1 cellular context compared by ENCODE assay signal in the genomic region with DNA sequence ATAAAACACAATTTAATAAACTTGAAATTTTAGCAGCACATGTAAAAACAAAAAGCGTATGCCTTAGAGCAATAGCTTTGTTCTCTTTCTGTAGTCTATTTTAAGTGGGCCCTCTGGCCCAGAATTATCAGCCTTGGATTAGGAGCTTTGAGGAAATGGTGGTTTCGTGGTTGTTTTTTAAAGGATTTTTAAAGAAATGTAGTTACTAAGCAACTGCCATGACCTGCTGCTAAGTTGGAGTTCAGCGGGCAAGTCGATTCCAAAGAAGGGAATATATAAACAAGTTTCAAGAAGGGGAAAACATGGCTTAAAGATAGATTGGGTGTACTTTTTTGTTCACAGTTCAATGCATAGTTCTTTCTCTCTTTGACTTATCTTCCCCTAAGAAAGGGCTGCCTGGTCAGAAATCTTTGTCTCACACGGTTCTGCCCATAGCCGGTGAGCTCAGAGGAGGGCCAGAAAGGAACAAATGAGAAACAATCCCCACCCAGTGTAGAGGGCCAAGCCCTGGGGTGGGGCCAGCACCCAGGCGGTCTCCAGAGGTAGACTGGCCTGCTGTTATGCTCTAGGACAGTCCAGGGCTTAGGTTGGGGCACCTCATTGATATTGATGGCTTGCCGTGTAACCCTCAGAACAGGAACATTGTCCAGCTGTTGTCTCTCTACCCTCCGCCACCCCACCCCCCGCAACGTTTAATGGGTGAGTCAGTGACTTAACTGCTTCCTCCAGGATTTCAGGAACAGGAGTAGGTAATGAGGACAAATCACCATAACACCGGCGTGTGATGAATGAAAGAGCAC.
A peak's percentile ranks its signal among the peaks of the same experiment; 100 is the strongest.
TF ChIP-seq lines count a peak whose summit lies in the region.

No MANE protein-coding gene starts in this region.

TF ChIP-seq in GM23338, 12 proteins besides CTCF, POLR2A, EP300 and RAD21:
- TF ChIP-seq, protein P1, sequence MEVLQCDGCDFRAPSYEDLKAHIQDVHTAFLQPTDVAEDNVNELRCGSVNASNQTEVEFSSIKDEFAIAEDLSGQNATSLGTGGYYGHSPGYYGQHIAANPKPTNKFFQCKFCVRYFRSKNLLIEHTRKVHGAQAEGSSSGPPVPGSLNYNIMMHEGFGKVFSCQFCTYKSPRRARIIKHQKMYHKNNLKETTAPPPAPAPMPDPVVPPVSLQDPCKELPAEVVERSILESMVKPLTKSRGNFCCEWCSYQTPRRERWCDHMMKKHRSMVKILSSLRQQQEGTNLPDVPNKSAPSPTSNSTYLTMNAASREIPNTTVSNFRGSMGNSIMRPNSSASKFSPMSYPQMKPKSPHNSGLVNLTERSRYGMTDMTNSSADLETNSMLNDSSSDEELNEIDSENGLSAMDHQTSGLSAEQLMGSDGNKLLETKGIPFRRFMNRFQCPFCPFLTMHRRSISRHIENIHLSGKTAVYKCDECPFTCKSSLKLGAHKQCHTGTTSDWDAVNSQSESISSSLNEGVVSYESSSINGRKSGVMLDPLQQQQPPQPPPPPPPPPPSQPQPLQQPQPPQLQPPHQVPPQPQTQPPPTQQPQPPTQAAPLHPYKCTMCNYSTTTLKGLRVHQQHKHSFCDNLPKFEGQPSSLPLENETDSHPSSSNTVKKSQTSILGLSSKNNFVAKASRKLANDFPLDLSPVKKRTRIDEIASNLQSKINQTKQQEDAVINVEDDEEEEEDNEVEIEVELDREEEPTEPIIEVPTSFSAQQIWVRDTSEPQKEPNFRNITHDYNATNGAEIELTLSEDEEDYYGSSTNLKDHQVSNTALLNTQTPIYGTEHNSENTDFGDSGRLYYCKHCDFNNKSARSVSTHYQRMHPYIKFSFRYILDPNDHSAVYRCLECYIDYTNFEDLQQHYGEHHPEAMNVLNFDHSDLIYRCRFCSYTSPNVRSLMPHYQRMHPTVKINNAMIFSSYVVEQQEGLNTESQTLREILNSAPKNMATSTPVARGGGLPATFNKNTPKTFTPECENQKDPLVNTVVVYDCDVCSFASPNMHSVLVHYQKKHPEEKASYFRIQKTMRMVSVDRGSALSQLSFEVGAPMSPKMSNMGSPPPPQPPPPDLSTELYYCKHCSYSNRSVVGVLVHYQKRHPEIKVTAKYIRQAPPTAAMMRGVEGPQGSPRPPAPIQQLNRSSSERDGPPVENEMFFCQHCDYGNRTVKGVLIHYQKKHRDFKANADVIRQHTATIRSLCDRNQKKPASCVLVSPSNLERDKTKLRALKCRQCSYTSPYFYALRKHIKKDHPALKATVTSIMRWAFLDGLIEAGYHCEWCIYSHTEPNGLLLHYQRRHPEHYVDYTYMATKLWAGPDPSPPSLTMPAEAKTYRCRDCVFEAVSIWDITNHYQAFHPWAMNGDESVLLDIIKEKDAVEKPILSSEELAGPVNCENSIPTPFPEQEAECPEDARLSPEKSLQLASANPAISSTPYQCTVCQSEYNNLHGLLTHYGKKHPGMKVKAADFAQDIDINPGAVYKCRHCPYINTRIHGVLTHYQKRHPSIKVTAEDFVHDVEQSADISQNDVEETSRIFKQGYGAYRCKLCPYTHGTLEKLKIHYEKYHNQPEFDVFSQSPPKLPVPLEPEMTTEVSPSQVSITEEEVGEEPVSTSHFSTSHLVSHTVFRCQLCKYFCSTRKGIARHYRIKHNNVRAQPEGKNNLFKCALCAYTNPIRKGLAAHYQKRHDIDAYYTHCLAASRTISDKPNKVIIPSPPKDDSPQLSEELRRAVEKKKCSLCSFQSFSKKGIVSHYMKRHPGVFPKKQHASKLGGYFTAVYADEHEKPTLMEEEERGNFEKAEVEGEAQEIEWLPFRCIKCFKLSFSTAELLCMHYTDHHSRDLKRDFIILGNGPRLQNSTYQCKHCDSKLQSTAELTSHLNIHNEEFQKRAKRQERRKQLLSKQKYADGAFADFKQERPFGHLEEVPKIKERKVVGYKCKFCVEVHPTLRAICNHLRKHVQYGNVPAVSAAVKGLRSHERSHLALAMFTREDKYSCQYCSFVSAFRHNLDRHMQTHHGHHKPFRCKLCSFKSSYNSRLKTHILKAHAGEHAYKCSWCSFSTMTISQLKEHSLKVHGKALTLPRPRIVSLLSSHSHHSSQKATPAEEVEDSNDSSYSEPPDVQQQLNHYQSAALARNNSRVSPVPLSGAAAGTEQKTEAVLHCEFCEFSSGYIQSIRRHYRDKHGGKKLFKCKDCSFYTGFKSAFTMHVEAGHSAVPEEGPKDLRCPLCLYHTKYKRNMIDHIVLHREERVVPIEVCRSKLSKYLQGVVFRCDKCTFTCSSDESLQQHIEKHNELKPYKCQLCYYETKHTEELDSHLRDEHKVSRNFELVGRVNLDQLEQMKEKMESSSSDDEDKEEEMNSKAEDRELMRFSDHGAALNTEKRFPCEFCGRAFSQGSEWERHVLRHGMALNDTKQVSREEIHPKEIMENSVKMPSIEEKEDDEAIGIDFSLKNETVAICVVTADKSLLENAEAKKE (CRISPR knock-in tag; IDR thresholded peaks at IDR 0.05): no peak
- TF ChIP-seq NANOG (IDR thresholded peaks at IDR 0.05; ENCODE audit: borderline replicate concordance): 0 out of 2 replicates have a peak, but pooled peaks have one; percentile 13
